Comparison of ENCODE assay signal across 34 cellular contexts in the genomic region with DNA sequence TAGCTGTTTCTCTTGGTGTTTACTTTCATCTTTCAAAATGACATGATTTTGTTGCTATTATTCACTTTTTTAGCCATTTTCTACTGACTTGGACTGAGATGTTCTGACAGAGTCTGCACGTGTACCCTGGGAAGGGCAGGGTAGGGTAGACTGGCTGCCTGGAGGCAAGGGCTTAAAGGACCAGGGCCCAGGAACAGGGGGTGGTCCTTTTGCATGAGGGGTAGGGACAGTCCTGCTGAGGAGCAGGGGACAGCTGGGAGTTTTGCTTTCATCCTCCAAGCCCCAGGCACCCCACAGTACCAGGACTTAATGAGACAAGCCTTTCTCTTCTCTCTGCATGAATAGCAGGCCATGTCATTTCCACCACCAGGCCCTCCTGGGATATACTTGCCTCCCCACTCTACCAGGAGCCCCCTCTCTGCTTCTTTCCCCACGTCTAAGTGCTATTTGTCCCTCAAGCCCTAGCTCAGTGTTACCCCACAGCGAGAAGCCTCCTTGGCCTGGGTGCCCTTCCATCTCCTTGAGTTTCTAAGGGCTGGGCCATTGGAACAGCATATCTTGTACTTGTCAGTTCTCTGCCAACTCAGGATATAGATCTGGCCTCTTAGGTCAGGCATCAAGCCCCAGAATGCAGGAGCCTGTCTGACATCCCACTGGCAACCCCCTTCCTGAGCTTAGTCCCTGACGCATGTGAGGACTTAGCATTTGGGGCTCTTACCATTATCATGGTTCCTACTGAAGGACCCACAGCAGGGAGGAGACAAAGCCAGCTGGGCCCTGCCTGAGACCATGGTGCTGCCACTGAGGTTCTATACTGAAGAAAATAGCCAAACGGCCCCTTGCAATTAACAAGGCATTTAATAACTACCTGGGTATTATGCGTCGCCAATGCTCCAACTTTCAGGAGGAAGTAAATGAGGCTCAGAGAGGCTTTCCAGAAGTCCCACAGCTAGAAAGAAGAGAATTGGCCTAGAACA.
"Had no signal": no experiment of that assay in that cellular context is flagged by ENCODE, and none has a peak within 500 bp of the region (broad histone marks: within the 10 kb centered on the region; RNA-seq: fewer than 3 reads in every experiment).

No MANE protein-coding gene starts in this region.

- DNase-seq: activated CD4-positive, alpha-beta memory T cell treated with anti-CD3 and anti-CD28 coated beads, Interleukin-2, amount 10 ng/mL, durations not matched to agents 7 days and 5 days; activated CD4-positive, alpha-beta T cell treated with anti-CD3 and anti-CD28 coated beads for 48 hours; activated gamma-delta T cell; activated naive CD4-positive, alpha-beta T cell treated with anti-CD3 and anti-CD28 coated beads, Interleukin-2, amount 10 ng/mL, durations not matched to agents 7 days and 5 days; activated naive CD8-positive, alpha-beta T cell treated with anti-CD3 and anti-CD28 coated beads, Interleukin-2, amount 10 ng/mL, durations not matched to agents 7 days and 5 days; activated T-cell treated with anti-CD3 and anti-CD28 coated beads, Interleukin-2, amount 50 U/mL, for 24 hours; cerebellar nuclear complex; colonic mucosa; effector memory CD4-positive, alpha-beta T cell; erythroblast; heart left ventricle; hypothalamus; left ventricle myocardium inferior; naive thymus-derived CD4-positive, alpha-beta T cell; nucleus accumbens; psoas muscle; stimulated activated CD4-positive, alpha-beta T cell treated with anti-CD3 and anti-CD28 coated beads, Interleukin-1b, Interleukin-23, amount 100 ng/mL, for 48 hours; stimulated activated CD4-positive, alpha-beta T cell treated with anti-CD3 and anti-CD28 coated beads, Interleukin-4, amount 100 ng/mL, for 4 hours; stimulated activated CD8-positive, alpha-beta memory T cell treated with anti-CD3 and anti-CD28 coated beads, Interleukin-4, amount 100 ng/mL, for 48 hours; stimulated activated naive CD8-positive, alpha-beta T cell treated with anti-CD3 and anti-CD28 coated beads, Interleukin-15, amount 100 ng/mL, for 72 hours; substantia nigra; T-helper 9 cell; uterus had no signal

- H3K79me2 ChIP-seq: parathyroid adenoma had no signal

- H3K9ac ChIP-seq: parathyroid adenoma had no signal

- ATAC-seq: activated CD4-positive, CD25-positive, alpha-beta regulatory T cell treated with anti-CD3 and anti-CD28 coated beads, Interleukin-2, amount 50 U/mL, for 24 hours; heart left ventricle; naive thymus-derived CD4-positive, alpha-beta T cell; psoas muscle; stimulated activated memory B cell treated with anti-CD40 and anti-IgM and Interleukin-4, amounts not matched to agents 10 μg/mL and 1 μg/mL and 100 μg/mL, for 72 hours; stimulated activated naive CD8-positive, alpha-beta T cell treated with anti-CD3 and anti-CD28 coated beads, Interleukin-15, amount 100 ng/mL, for 72 hours had no signal

- H3K4me3 Mint-ChIP-seq: activated CD4-positive, alpha-beta memory T cell treated with anti-CD3 and anti-CD28 coated beads, Interleukin-2, amount 10 ng/mL, durations not matched to agents 7 days and 5 days; activated naive CD4-positive, alpha-beta T cell treated with anti-CD3 and anti-CD28 coated beads, Interleukin-2, amount 10 ng/mL, durations not matched to agents 7 days and 5 days; activated naive CD8-positive, alpha-beta T cell treated with anti-CD3 and anti-CD28 coated beads, Interleukin-2, amount 10 ng/mL, durations not matched to agents 7 days and 5 days; activated T-cell treated with anti-CD3 and anti-CD28 coated beads, Interleukin-2, amount 50 U/mL, for 24 hours; brain; mesothelial cell of epicardium; naive thymus-derived CD4-positive, alpha-beta T cell; stimulated activated memory B cell treated with anti-CD40 and anti-IgM and Interleukin-4, amounts not matched to agents 10 μg/mL and 1 μg/mL and 100 μg/mL, for 72 hours; stimulated activated naive CD8-positive, alpha-beta T cell treated with anti-CD3 and anti-CD28 coated beads, Interleukin-15, amount 100 ng/mL, for 72 hours; T-helper 1 cell treated with Interleukin-12 subunit alpha and Interleukin-12 subunit beta and Interleukin-4 antibody, amounts not matched to agents 30 μg/mL and 1 μg/mL, for 36 hours; type B pancreatic cell had no signal

- H3K27me3 ChIP-seq: ascending aorta, cardiac muscle cell, colonic mucosa, uterus had no signal

- H3K36me3 Mint-ChIP-seq: activated naive CD4-positive, alpha-beta T cell treated with anti-CD3 and anti-CD28 coated beads, Interleukin-2, amount 10 ng/mL, durations not matched to agents 7 days and 5 days; activated naive CD8-positive, alpha-beta T cell treated with anti-CD3 and anti-CD28 coated beads, Interleukin-2, amount 10 ng/mL, durations not matched to agents 7 days and 5 days; brain; mesothelial cell of epicardium; naive thymus-derived CD4-positive, alpha-beta T cell; stimulated activated memory B cell treated with anti-CD40 and anti-IgM and Interleukin-4, amounts not matched to agents 10 μg/mL and 1 μg/mL and 100 μg/mL, for 72 hours; type B pancreatic cell had no signal

- H3K27ac Mint-ChIP-seq: activated CD4-positive, alpha-beta memory T cell treated with anti-CD3 and anti-CD28 coated beads, Interleukin-2, amount 10 ng/mL, durations not matched to agents 7 days and 5 days; activated naive CD4-positive, alpha-beta T cell treated with anti-CD3 and anti-CD28 coated beads, Interleukin-2, amount 10 ng/mL, durations not matched to agents 7 days and 5 days; activated naive CD8-positive, alpha-beta T cell treated with anti-CD3 and anti-CD28 coated beads, Interleukin-2, amount 10 ng/mL, durations not matched to agents 7 days and 5 days; activated T-cell treated with anti-CD3 and anti-CD28 coated beads, Interleukin-2, amount 50 U/mL, for 24 hours; mesothelial cell of epicardium; naive thymus-derived CD4-positive, alpha-beta T cell; stimulated activated memory B cell treated with anti-CD40 and anti-IgM and Interleukin-4, amounts not matched to agents 10 μg/mL and 1 μg/mL and 100 μg/mL, for 72 hours; stimulated activated naive CD8-positive, alpha-beta T cell treated with anti-CD3 and anti-CD28 coated beads, Interleukin-15, amount 100 ng/mL, for 72 hours; T-helper 1 cell treated with Interleukin-12 subunit alpha and Interleukin-12 subunit beta and Interleukin-4 antibody, amounts not matched to agents 30 μg/mL and 1 μg/mL, for 36 hours; type B pancreatic cell had no signal

- H3K9me3 Mint-ChIP-seq: activated CD4-positive, alpha-beta memory T cell treated with anti-CD3 and anti-CD28 coated beads, Interleukin-2, amount 10 ng/mL, durations not matched to agents 7 days and 5 days; activated naive CD4-positive, alpha-beta T cell treated with anti-CD3 and anti-CD28 coated beads, Interleukin-2, amount 10 ng/mL, durations not matched to agents 7 days and 5 days; activated naive CD8-positive, alpha-beta T cell treated with anti-CD3 and anti-CD28 coated beads, Interleukin-2, amount 10 ng/mL, durations not matched to agents 7 days and 5 days; activated T-cell treated with anti-CD3 and anti-CD28 coated beads, Interleukin-2, amount 50 U/mL, for 24 hours; brain; mesothelial cell of epicardium; stimulated activated memory B cell treated with anti-CD40 and anti-IgM and Interleukin-4, amounts not matched to agents 10 μg/mL and 1 μg/mL and 100 μg/mL, for 72 hours; stimulated activated naive CD8-positive, alpha-beta T cell treated with anti-CD3 and anti-CD28 coated beads, Interleukin-15, amount 100 ng/mL, for 72 hours; T-helper 1 cell treated with Interleukin-12 subunit alpha and Interleukin-12 subunit beta and Interleukin-4 antibody, amounts not matched to agents 30 μg/mL and 1 μg/mL, for 36 hours; type B pancreatic cell had no signal

- H3K4me2 ChIP-seq: smooth muscle cell had no signal

- H3K36me3 ChIP-seq: ascending aorta, cardiac muscle cell, colonic mucosa, heart left ventricle, left ventricle myocardium inferior, uterus, WERI-Rb-1 had no signal

- H3K27ac ChIP-seq: ascending aorta, cardiac muscle cell, colonic mucosa, heart left ventricle, left ventricle myocardium inferior, parathyroid adenoma, psoas muscle, uterus, WERI-Rb-1 had no signal

- H3K4me1 Mint-ChIP-seq: activated CD4-positive, alpha-beta memory T cell treated with anti-CD3 and anti-CD28 coated beads, Interleukin-2, amount 10 ng/mL, durations not matched to agents 7 days and 5 days; activated naive CD4-positive, alpha-beta T cell treated with anti-CD3 and anti-CD28 coated beads, Interleukin-2, amount 10 ng/mL, durations not matched to agents 7 days and 5 days; stimulated activated memory B cell treated with anti-CD40 and anti-IgM and Interleukin-4, amounts not matched to agents 10 μg/mL and 1 μg/mL and 100 μg/mL, for 72 hours; stimulated activated naive CD8-positive, alpha-beta T cell treated with anti-CD3 and anti-CD28 coated beads, Interleukin-15, amount 100 ng/mL, for 72 hours had no signal

- H3K4me1 ChIP-seq: colonic mucosa, parathyroid adenoma, psoas muscle, uterus had no signal

- H3K4me3 ChIP-seq: ascending aorta, cardiac muscle cell, colonic mucosa, heart left ventricle, left ventricle myocardium inferior, psoas muscle, smooth muscle cell, uterus had no signal
